ENCODE assay signal across 2 cellular contexts in the genomic region with DNA sequence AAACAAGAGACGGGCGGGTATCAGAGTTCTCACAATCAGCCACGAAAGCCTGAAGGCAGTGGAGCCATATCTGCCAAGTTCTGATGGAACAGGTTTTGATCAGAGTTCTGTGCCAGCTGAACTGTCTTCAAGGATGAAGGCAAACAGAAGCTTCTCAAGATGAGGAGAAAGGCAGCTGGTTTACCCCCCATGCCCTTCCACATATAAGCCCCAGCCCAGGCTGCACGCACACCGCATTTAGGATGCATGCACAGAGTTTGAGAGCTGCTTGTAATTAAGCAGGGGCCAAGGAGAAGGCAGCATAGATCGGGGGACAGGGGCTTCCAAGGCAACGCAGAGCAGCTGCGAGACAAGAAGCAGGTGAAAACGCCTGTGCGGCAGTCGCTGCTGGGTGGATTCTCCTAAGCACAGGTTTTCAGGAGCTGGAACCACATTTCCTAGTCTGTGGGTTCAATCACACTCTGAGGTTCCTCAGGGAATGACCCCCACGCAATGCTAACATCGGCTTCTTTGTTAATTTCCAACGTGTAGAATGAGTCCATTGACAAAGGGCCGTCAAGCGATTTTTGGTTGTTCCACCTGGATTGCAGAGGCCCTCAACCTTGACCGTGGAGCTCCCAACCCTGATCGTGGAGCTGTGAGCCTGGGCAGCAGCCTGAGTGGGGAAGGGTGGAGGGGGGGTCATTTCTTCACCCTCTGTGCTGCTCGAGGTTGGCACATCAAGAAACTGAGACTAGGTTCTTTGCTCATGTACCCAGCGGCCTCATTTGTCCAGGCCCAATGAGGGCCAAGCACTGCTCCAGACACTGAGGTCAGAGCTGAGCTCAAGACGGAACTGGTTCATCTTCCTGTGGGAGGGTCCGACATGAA.
TF ChIP-seq lines count a peak whose summit lies in the region.

No MANE protein-coding gene starts in this region.

TF ChIP-seq in HepG2, 621 proteins besides CTCF, POLR2A, EP300 and RAD21:
- no peak for TF ChIP-seq IKZF1 (IDR thresholded peaks at IDR 0.05)

TF ChIP-seq in H1, 55 proteins besides CTCF, POLR2A, EP300 and RAD21:
- no peak for TF ChIP-seq ASH2L (IDR thresholded peaks at IDR 0.05; ENCODE audit: low read length)
- TF ChIP-seq TBP (IDR thresholded peaks at IDR 0.05; ENCODE audit: low read depth, low read length), result no peak
- no peak for TF ChIP-seq SRF (IDR thresholded peaks at IDR 0.05; ENCODE audit: low read depth, low read length)
- TF ChIP-seq TEAD4 (IDR thresholded peaks at IDR 0.05; ENCODE audit: low read depth, low read length), result no peak
- TF ChIP-seq SP2 (IDR thresholded peaks at IDR 0.05; ENCODE audit: low read length), result no peak
- TF ChIP-seq SP1 (IDR thresholded peaks at IDR 0.05; ENCODE audit: low read depth, low read length), result no peak
- TF ChIP-seq ZNF274 (IDR thresholded peaks at IDR 0.05; ENCODE audit: borderline replicate concordance, extremely low read depth, low read length), result no peak
- TF ChIP-seq SIN3A (conservative IDR thresholded peaks at IDR 0.05 in 1 of 2, IDR thresholded peaks at IDR 0.05 in 1 of 2; ENCODE audit: low read depth in 1 of 2, low read length in 2 of 2), result no peak
- TF ChIP-seq PHF8 (conservative IDR thresholded peaks at IDR 0.05; ENCODE audit: low read depth, low read length), result no peak
- no peak for TF ChIP-seq RBBP5 (IDR thresholded peaks at IDR 0.05; ENCODE audit: borderline replicate concordance, low read depth, low read length)
- no peak for TF ChIP-seq CBX8 (IDR thresholded peaks at IDR 0.05; ENCODE audit: borderline replicate concordance, low read depth, low read length)
- TF ChIP-seq RNF2 (IDR thresholded peaks at IDR 0.05; ENCODE audit: borderline replicate concordance, low read depth, low read length, missing control alignments, poor library complexity, severe bottlenecking), result no peak
- no peak for TF ChIP-seq JUND (IDR thresholded peaks at IDR 0.05; ENCODE audit: low read length)
- TF ChIP-seq CBX5 (IDR thresholded peaks at IDR 0.05; ENCODE audit: low read depth, low read length), result no peak
TF ChIP-seq in H1: peak in this region for 0.
